In the genomic region with DNA sequence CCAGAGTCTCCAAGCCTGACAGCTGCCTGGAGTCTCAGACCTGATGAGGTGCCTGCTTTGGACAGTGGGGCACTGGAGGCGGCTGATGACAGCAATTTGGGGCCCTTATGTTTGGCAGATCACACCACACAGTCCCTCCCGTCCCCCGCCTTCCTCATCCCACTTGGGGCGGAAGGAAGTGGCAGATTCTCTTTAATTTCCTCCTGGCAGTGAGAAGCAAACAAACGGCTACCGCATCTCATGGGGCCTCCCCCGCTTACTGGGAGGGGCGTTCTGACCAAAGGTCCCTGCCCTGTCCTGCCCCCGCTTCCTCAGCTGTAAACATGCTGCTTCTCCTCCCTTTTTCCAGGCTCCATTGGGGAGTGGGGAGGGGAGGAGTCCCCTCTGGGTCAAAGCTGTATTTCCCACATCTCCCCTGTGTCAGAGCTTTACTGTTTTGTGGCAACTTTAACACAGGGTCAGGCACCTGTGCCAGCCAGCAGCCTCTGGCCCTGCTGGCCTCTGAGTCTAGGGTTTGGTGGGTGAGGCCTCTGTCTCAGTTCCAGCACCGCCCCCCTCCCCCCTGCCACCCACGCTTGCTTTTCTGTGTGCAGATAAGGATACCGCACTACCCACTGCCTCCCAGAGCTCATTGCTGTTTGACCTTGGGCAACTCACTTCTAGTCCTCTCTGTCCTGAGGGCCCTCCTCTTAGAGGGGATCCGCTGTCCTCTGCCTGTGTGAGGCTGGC, we compare ENCODE assay signal across 8 cellular contexts. TPM values are rescaled to one million over a fixed set of nuclear protein-coding genes. Genes with fewer than 3 reads are reported as not detected.
DNase-seq lines count a peak whose midpoint lies in the region; ATAC-seq and TF ChIP-seq lines count a peak whose summit lies in the region.

No MANE protein-coding gene starts in this region.

- no peaks in the 10 kb centered on the region for H3K27me3 ChIP-seq in gastroesophageal sphincter

- DNase-seq in Kasumi-1 (lab: John Stamatoyannopoulos, UW) (peak; percentile 97), cerebellar cortex (ENCODE audit: low spot score) (no peak), AG08395 (ENCODE audit: low spot score) (no peak), cortex of kidney (lab: John Stamatoyannopoulos, UW) (no peak)
- DNase-seq in activated CD8-positive, alpha-beta memory T cell treated with anti-CD3 and anti-CD28 coated beads, Interleukin-2, amount 50 U/mL, for 4 hours = peak; percentile 68

- H3K36me3 ChIP-seq in gastroesophageal sphincter = peaks cover 0 to 48% of the 10 kb centered on the region in 2 donors

- peak in 1 of 2 donors; percentile 8 for TF ChIP-seq POLR2A in gastroesophageal sphincter (IDR thresholded peaks at IDR 0.05)

- no peak for TF ChIP-seq EP300 in gastroesophageal sphincter (IDR thresholded peaks at IDR 0.05)

- H3K4me1 ChIP-seq in gastroesophageal sphincter = peaks cover 0 to 59% (median 27%) of the 10 kb centered on the region in 3 donors

- no peaks in the 10 kb centered on the region for H3K9me3 ChIP-seq in gastroesophageal sphincter

- H3K4me3 ChIP-seq in gastroesophageal sphincter (no peak overlapping the region), skin epidermis (peak overlapping the region in 1 of 7 experiments; percentile 5)

- ATAC-seq in gastroesophageal sphincter (peak; percentile 54), HG03460 (IDR thresholded peaks at IDR 0.05; ENCODE audit: unreplicated experiment) (no peak)

- WGBS in gastroesophageal sphincter (ENCODE audit: low coverage in 1 of 2), 2 donors = 20 to 56% methylated on average over 4 to 7 of the region's 13 CpGs

- no peak for TF ChIP-seq CTCF in gastroesophageal sphincter (IDR thresholded peaks at IDR 0.05)

- H3K27ac ChIP-seq in gastroesophageal sphincter (peak overlapping the region in 3 of 4 donors; percentile 81 to 96 (median 83)), skin epidermis (peak overlapping the region; percentile 47 to 98 (median 81))

RNA-seq across cellular contexts. Expression of gene NFATC3, which starts 5.4 kb away (rescaled TPM):
- 10 to 100 TPM; 42.4 to 50.6 (median 49.3) TPM for total RNA-seq in gastroesophageal sphincter

RNA-seq across cellular contexts. Expression of gene DUS2, which starts 56.7 kb away (rescaled TPM):
- 10 to 100 TPM in 1 of 4 donors, 1 to 10 TPM in 3; 7.2 to 15.0 (median 8.7) TPM for total RNA-seq in gastroesophageal sphincter

RNA-seq across cellular contexts. Expression of gene DDX28, which starts 56.7 kb away (rescaled TPM):
- 10 to 100 TPM in 1 of 4 donors, 1 to 10 TPM in 3; 6.5 to 10.4 (median 8.0) TPM for total RNA-seq in gastroesophageal sphincter

Comparison
In these comparisons a context has a peak if more than half of its experiments do, and no peak if none do; other contexts are left out.
1. DNase-seq: peak in Kasumi-1 (2 of 2) and activated CD8-positive, alpha-beta memory T cell treated with anti-CD3 and anti-CD28 coated beads, Interleukin-2, amount 50 U/mL, for 4 hours (single experiment); none in cerebellar cortex (single experiment), AG08395 (single experiment) and cortex of kidney (single experiment).